In the genomic region with DNA sequence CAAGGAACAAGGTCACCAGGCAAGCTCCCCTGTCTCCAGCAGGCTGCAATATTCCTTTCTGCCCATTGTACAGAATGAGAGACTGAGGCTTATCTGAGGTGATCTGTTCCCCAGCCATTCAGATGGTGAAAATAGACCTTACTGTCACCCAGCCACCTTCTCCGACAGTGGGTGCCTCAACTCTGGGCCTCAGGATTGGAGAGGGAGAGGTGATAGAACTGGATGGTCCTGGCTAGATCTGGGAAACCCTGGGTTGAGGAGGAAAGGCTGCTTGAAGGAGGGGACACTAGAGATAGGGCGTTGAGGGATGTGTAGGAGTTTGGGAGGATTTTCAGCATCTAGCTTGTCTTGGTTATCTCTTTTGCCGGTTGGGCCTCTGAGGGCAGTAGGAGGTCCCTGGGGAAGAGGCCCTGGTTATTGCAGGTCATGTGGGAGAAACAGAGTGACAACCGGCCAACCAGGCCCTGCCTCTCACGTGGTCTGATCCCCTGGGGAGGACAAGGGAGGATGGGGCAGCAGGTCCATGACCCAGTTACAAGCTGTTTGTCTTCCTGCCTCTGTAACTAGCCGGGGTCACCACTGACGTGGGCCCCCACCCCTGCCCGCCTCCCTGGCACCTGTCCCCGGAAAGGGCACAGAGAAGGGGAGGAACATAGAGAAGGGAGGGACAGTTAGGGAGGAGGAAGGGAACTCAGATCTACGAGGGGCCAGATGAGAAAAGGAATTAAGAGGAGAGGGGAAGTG, we compare ENCODE assay signal across 13 cellular contexts. TPM values are rescaled to one million over a fixed set of nuclear protein-coding genes. Genes with fewer than 3 reads are reported as not detected.
DNase-seq lines count a peak whose midpoint lies in the region; ATAC-seq, FAIRE-seq and TF ChIP-seq lines count a peak whose summit lies in the region.
"Had no signal": no experiment of that assay in that cellular context is flagged by ENCODE, and none has a peak within 500 bp of the region (broad histone marks: within the 10 kb centered on the region; RNA-seq: fewer than 3 reads in every experiment).

No MANE protein-coding gene starts in this region.

- H3K4me3 Mint-ChIP-seq in astrocyte (ENCODE audit: unreplicated experiment): no peak overlapping the region
- H3K4me3 Mint-ChIP-seq: activated CD4-positive, alpha-beta T cell treated with anti-CD3 and anti-CD28 coated beads, Interleukin-2, amount 10 ng/mL, durations not matched to agents 24 days and 14 days; CD8-positive, alpha-beta T cell; naive B cell had no signal

- H3K27me3 ChIP-seq in astrocyte (ENCODE audit: insufficient read depth, low read length) (no peaks in the 10 kb centered on the region), layer of hippocampus (ENCODE audit: control insufficient read depth, insufficient read depth, low read length) (no peaks in the 10 kb centered on the region), skeletal muscle tissue (ENCODE audit: control insufficient read depth in 3 of 3, insufficient read depth in 3 of 3, low read length in 3 of 3) (no peaks in the 10 kb centered on the region)
- H3K27me3 ChIP-seq: foreskin keratinocyte had no signal

- peak overlapping the region; percentile 25 for H3K9ac ChIP-seq in astrocyte (ENCODE audit: low read length)
- H3K9ac ChIP-seq in skeletal muscle tissue (ENCODE audit: low read depth in 1 of 3, low read length in 3 of 3): peak overlapping the region; percentile 51 to 81 (median 71)

- H4K20me1 ChIP-seq in astrocyte (ENCODE audit: insufficient read depth, low read length): peaks cover 76% of the 10 kb centered on the region

- peak; percentile 23 for DNase-seq in GF-D8 (lab: John Stamatoyannopoulos, UW)
- no peak for DNase-seq in astrocyte (ENCODE audit: low read depth)
- no peak for DNase-seq in D341Med (ENCODE audit: low spot score)
- no peak for DNase-seq in activated CD8-positive, alpha-beta memory T cell treated with anti-CD3 and anti-CD28 coated beads, Interleukin-2, amount 50 U/mL, for 48 hours
- no peak for DNase-seq in AG08395 (ENCODE audit: low spot score)
- DNase-seq: activated CD4-positive, alpha-beta T cell treated with anti-CD3 and anti-CD28 coated beads, Interleukin-2, amount 10 ng/mL, durations not matched to agents 24 days and 14 days; CD8-positive, alpha-beta T cell; foreskin keratinocyte; naive B cell; NCI-H1048 had no signal

- no peaks in the 10 kb centered on the region for H3K9me3 Mint-ChIP-seq in astrocyte (ENCODE audit: unreplicated experiment)
- H3K9me3 Mint-ChIP-seq: activated CD4-positive, alpha-beta T cell treated with anti-CD3 and anti-CD28 coated beads, Interleukin-2, amount 10 ng/mL, durations not matched to agents 24 days and 14 days; CD8-positive, alpha-beta T cell had no signal

- peaks cover 87% of the 10 kb centered on the region for H3K79me2 ChIP-seq in astrocyte (ENCODE audit: insufficient read depth, low read length)

- no peak for FAIRE-seq in astrocyte (lab: Jason Lieb, UNC)

- H3K4me1 ChIP-seq in astrocyte (ENCODE audit: insufficient read depth, low read length): peaks cover 28% of the 10 kb centered on the region
- H3K4me1 ChIP-seq in skeletal muscle tissue (ENCODE audit: control insufficient read depth in 3 of 3, insufficient read depth in 3 of 3, low read length in 3 of 3): peaks cover 43 to 73% (median 59%) of the 10 kb centered on the region in 3 donors
- H3K4me1 ChIP-seq: foreskin keratinocyte had no signal

- H2AFZ ChIP-seq in astrocyte (ENCODE audit: low read depth, low read length): no peak overlapping the region

- H3K27me3 Mint-ChIP-seq in astrocyte (ENCODE audit: low read depth, unreplicated experiment): peaks cover 23% of the 10 kb centered on the region
- H3K27me3 Mint-ChIP-seq: naive B cell had no signal

- ATAC-seq in GM19455 (IDR thresholded peaks at IDR 0.05; ENCODE audit: unreplicated experiment): no peak
- ATAC-seq: CD8-positive, alpha-beta T cell; foreskin keratinocyte had no signal

- no peak for TF ChIP-seq CTCF in astrocyte (IDR thresholded peaks at IDR 0.05; ENCODE audit: insufficient read depth, low read depth, low read length)

- peaks cover 18% of the 10 kb centered on the region for H3K4me1 Mint-ChIP-seq in astrocyte (ENCODE audit: low read depth, unreplicated experiment)

- no peak overlapping the region for H3K27ac Mint-ChIP-seq in astrocyte (ENCODE audit: unreplicated experiment)
- H3K27ac Mint-ChIP-seq: activated CD4-positive, alpha-beta T cell treated with anti-CD3 and anti-CD28 coated beads, Interleukin-2, amount 10 ng/mL, durations not matched to agents 24 days and 14 days; CD8-positive, alpha-beta T cell had no signal

- peak overlapping the region; percentile 53 for H3K4me2 ChIP-seq in astrocyte (ENCODE audit: low read length)

- no peak overlapping the region for H3K27ac ChIP-seq in astrocyte (ENCODE audit: low read depth, low read length)
- H3K27ac ChIP-seq in layer of hippocampus (ENCODE audit: low read depth, low read length): peak overlapping the region; percentile 90
- peak overlapping the region; percentile 96 for H3K27ac ChIP-seq in skeletal muscle tissue (ENCODE audit: low read depth, low read length)
- H3K27ac ChIP-seq: foreskin keratinocyte had no signal

- H3K36me3 ChIP-seq in astrocyte (ENCODE audit: insufficient read depth, low read length) (peaks cover 3% of the 10 kb centered on the region), skeletal muscle tissue (ENCODE audit: control insufficient read depth in 3 of 3, insufficient read depth in 3 of 3, low read length in 3 of 3) (peaks cover 0 to 3% (median 2%) of the 10 kb centered on the region in 3 donors)

- H3K36me3 Mint-ChIP-seq in astrocyte (ENCODE audit: low read depth, unreplicated experiment): peaks cover 4% of the 10 kb centered on the region
- H3K36me3 Mint-ChIP-seq: CD8-positive, alpha-beta T cell; naive B cell had no signal

- H3K9me3 ChIP-seq in astrocyte (ENCODE audit: insufficient read depth, low read depth, low read length) (no peaks in the 10 kb centered on the region), skeletal muscle tissue (ENCODE audit: control insufficient read depth in 3 of 3, low read length in 3 of 3) (no peaks in the 10 kb centered on the region)

- H3K4me3 ChIP-seq in astrocyte (ENCODE audit: insufficient read depth, low read depth, low read length): no peak overlapping the region
- H3K4me3 ChIP-seq in skeletal muscle tissue (ENCODE audit: low read length in 3 of 3): peak overlapping the region; percentile 35 to 43 (median 41)

RNA-seq across cellular contexts. Expression of a gene that starts 8.2 kb away (rescaled TPM):
- total RNA-seq in astrocyte (38.3 and 49.8 TPM in 2 replicates), skeletal muscle tissue (8.4 TPM)
